8 cellular contexts compared by ENCODE assay signal in the genomic region with DNA sequence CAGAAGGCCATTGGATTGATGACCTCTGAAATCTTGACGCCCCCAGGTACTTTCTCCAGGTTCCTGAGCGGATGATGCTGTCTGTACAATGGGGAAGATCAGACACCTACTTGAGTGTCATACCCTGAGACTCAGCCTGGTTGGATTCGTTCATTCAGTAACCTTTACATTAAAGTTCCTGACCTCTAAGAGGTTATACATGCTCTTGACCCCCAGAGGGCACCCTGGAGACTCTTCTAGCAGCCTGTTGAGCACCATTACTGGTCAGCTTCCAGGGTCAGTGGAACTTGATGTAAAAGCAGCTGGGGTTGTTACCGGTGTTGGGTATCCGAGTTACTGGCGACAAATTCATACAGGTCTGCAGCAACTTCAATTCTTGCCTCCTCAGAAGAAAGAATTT.
A peak's percentile ranks its signal among the peaks of the same experiment; 100 is the strongest.
DNase-seq lines count a peak whose midpoint lies in the region; ATAC-seq and TF ChIP-seq lines count a peak whose summit lies in the region.

No MANE protein-coding gene starts in this region.

- no peaks in the 10 kb centered on the region for H3F3A ChIP-seq in smooth muscle cell (ENCODE audit: low read depth)

- H3K4me2 ChIP-seq in smooth muscle cell, result no peak overlapping the region

- H3K4me3 ChIP-seq in cardiac fibroblast (replicated peaks in 1 of 2; ENCODE audit: low read depth in 2 of 2, low read length in 2 of 2), result no peak overlapping the region
- no peak overlapping the region for H3K4me3 ChIP-seq in smooth muscle cell

- H3K9ac ChIP-seq in smooth muscle cell (ENCODE audit: low read depth), result no peak overlapping the region

- H2AFZ ChIP-seq in smooth muscle cell (ENCODE audit: low read depth), result no peak overlapping the region

- WGBS in smooth muscle cell (ENCODE audit: low lambda C conversion rate), result 43% methylated on average over 6 of the region's 6 CpGs

- peak; percentile 28 for DNase-seq in NCI-H2196 (lab: John Stamatoyannopoulos, UW; ENCODE audit: unreplicated experiment)
- no peak for DNase-seq in NCI-H2196 treated with DMSO at 0.1 percent for 48 hours (lab: John Stamatoyannopoulos, UW; ENCODE audit: unreplicated experiment)
- peak; percentile 13 for DNase-seq in NCI-H146 treated with DMSO at 0.1 percent for 48 hours (lab: John Stamatoyannopoulos, UW; ENCODE audit: unreplicated experiment)
- peak in 1 of 2 donors; percentile 55 for DNase-seq in cardiac fibroblast (ENCODE audit: low read depth in 2 of 2)
- no peak for DNase-seq in smooth muscle cell (lab: John Stamatoyannopoulos, UW; ENCODE audit: unreplicated experiment)
- DNase-seq in dedifferentiated amniotic fluid mesenchymal stem cell (ENCODE audit: extremely low spot score), result no peak

- no peaks in the 10 kb centered on the region for H4K20me1 ChIP-seq in smooth muscle cell (ENCODE audit: low read depth)

- peak; percentile 46 for TF ChIP-seq CTCF in cardiac fibroblast (IDR thresholded peaks at IDR 0.05; ENCODE audit: low read depth, low read length)
- peak; percentile 46 for TF ChIP-seq CTCF in smooth muscle cell (IDR thresholded peaks at IDR 0.05; ENCODE audit: borderline replicate concordance, insufficient read depth, poor library complexity, severe bottlenecking)

- ATAC-seq in GM21786 (IDR thresholded peaks at IDR 0.05; ENCODE audit: unreplicated experiment), result peak; percentile 64
- ATAC-seq in HG03097 (IDR thresholded peaks at IDR 0.05; ENCODE audit: low FRiP score, unreplicated experiment), result no peak

- peaks cover 2% of the 10 kb centered on the region for H3K27me3 ChIP-seq in smooth muscle cell (ENCODE audit: low read depth)

- no peaks in the 10 kb centered on the region for H3K36me3 ChIP-seq in smooth muscle cell (ENCODE audit: low read depth)

- H3K79me2 ChIP-seq in smooth muscle cell (ENCODE audit: low read depth), result no peaks in the 10 kb centered on the region

- no peaks in the 10 kb centered on the region for H3K9me3 ChIP-seq in smooth muscle cell (replicated peaks; ENCODE audit: low read depth)

- H3K4me1 ChIP-seq in smooth muscle cell (ENCODE audit: low read depth), result no peaks in the 10 kb centered on the region

- no peak overlapping the region for H3K27ac ChIP-seq in smooth muscle cell (ENCODE audit: low read depth)

Comparison
In these comparisons a context has a peak if more than half of its experiments do, and no peak if none do; other contexts are left out.
1. DNase-seq: peak in NCI-H2196 (single experiment) and NCI-H146 treated with DMSO at 0.1 percent for 48 hours (single experiment); none in NCI-H2196 treated with DMSO at 0.1 percent for 48 hours (single experiment), smooth muscle cell (single experiment) and dedifferentiated amniotic fluid mesenchymal stem cell (single experiment).